In the genomic region with DNA sequence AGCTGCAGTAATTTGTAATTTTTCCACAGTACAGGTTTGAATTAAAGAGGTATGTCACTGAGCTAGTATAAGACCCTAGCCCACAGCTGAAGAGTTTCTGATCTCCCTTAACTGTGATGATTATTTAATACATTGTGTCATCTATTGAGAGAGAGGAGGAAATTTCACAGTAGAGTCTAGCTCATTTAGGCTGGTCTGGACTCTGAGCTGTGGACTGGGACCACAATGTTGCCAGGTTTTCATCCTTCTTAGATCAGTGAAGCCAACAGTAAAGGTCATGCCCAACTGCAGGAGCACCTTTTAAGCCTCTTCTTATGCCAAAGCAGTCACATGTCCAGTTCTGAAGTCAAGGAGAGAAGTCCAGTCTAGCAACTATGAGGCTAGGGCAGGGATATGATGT, we compare ENCODE assay signal across 1 cellular context.
TF ChIP-seq lines count a peak whose summit lies in the region.

No MANE protein-coding gene starts in this region.

TF ChIP-seq in K562, 482 proteins besides CTCF, POLR2A, EP300 and RAD21 (continued from another document):
- TF ChIP-seq, protein P1, sequence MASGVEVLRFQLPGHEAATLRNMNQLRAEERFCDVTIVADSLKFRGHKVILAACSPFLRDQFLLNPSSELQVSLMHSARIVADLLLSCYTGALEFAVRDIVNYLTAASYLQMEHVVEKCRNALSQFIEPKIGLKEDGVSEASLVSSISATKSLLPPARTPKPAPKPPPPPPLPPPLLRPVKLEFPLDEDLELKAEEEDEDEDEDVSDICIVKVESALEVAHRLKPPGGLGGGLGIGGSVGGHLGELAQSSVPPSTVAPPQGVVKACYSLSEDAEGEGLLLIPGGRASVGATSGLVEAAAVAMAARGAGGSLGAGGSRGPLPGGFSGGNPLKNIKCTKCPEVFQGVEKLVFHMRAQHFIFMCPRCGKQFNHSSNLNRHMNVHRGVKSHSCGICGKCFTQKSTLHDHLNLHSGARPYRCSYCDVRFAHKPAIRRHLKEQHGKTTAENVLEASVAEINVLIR (CRISPR knock-in tag; IDR thresholded peaks at IDR 0.05), result no peak
- TF ChIP-seq, protein P2, sequence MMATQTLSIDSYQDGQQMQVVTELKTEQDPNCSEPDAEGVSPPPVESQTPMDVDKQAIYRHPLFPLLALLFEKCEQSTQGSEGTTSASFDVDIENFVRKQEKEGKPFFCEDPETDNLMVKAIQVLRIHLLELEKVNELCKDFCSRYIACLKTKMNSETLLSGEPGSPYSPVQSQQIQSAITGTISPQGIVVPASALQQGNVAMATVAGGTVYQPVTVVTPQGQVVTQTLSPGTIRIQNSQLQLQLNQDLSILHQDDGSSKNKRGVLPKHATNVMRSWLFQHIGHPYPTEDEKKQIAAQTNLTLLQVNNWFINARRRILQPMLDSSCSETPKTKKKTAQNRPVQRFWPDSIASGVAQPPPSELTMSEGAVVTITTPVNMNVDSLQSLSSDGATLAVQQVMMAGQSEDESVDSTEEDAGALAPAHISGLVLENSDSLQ (IDR thresholded peaks at IDR 0.05), result no peak
- TF ChIP-seq SRSF7 (optimal IDR thresholded peaks at IDR 0.05; ENCODE audit: low read depth, low read length), result no peak
- TF ChIP-seq MAZ (CRISPR knock-in tag; conservative IDR thresholded peaks at IDR 0.05 in 1 of 2, IDR thresholded peaks at IDR 0.05 in 1 of 2), result no peak
- TF ChIP-seq RBFOX2 (IDR thresholded peaks at IDR 0.05; ENCODE audit: low read depth, low read length), result peak; percentile 3; the same call in 1 of the 2 replicates
